ENCODE assay signal across 24 cellular contexts in the genomic region with DNA sequence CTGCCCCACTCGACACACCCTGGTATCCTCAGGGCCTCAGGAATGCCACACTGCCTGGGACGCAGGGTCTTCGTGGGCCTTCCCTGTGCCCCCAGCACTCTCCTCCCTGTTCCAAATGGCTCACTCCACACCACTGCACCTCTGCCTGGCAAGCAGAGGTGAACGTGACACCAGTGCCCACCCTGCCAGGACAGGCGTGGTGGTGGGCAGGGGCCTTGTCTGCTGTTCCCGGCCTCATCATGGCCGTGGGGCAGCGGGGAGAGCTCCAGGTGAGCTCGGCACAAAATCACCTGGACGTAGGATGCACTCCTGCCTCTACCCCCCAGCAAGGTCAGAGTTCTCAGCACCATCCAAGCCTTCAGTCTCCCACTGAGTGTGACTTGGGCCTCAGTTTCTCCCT.
"Had no signal": no experiment of that assay in that cellular context is flagged by ENCODE, and none has a peak within 500 bp of the region (broad histone marks: within the 10 kb centered on the region; RNA-seq: fewer than 3 reads in every experiment).

No MANE protein-coding gene starts in this region.

- H3K4me1 ChIP-seq: psoas muscle, spleen, uterus had no signal

- ATAC-seq: gastrocnemius medialis; left lobe of liver; naive thymus-derived CD8-positive, alpha-beta T cell; psoas muscle; right cardiac atrium; upper lobe of right lung had no signal

- H3K4me3 ChIP-seq: dorsolateral prefrontal cortex, gastrocnemius medialis, ovary, psoas muscle, skin epidermis, spleen, testis, tibial nerve, upper lobe of right lung, uterus had no signal

- DNase-seq: dorsolateral prefrontal cortex; effector CD4-positive, alpha-beta T cell; gastrocnemius medialis; head of caudate nucleus; kidney; mesendoderm; midbrain; naive thymus-derived CD8-positive, alpha-beta T cell; nephron progenitor cell; occipital lobe; ovary; posterior cingulate gyrus; psoas muscle; right cardiac atrium; spleen; stimulated activated CD4-positive, alpha-beta T cell treated with anti-CD3 and anti-CD28 coated beads, Interleukin-4, amount 100 ng/mL, for 4 hours; stimulated activated naive CD4-positive, alpha-beta T cell; substantia nigra; testis; upper lobe of right lung; uterus had no signal

- H3K4me3 Mint-ChIP-seq: naive thymus-derived CD8-positive, alpha-beta T cell; nephron progenitor cell had no signal

- H3K27ac Mint-ChIP-seq: naive thymus-derived CD8-positive, alpha-beta T cell had no signal

- H3K27me3 ChIP-seq: ovary, testis, tibial nerve, uterus had no signal

- H3K9me3 Mint-ChIP-seq: naive thymus-derived CD8-positive, alpha-beta T cell; nephron progenitor cell had no signal

- H3K9me3 ChIP-seq: gastrocnemius medialis, ovary, psoas muscle, spleen, testis, tibial nerve, upper lobe of right lung, uterus had no signal

- H3K4me1 Mint-ChIP-seq: naive thymus-derived CD8-positive, alpha-beta T cell had no signal

- H3K27ac ChIP-seq: dorsolateral prefrontal cortex, gastrocnemius medialis, ovary, psoas muscle, skin epidermis, spleen, testis, tibial nerve, upper lobe of right lung, uterus had no signal

- H3K36me3 ChIP-seq: gastrocnemius medialis, ovary, spleen, tibial nerve, upper lobe of right lung, uterus had no signal
